ENCODE assay signal across 23 cellular contexts in the genomic region with DNA sequence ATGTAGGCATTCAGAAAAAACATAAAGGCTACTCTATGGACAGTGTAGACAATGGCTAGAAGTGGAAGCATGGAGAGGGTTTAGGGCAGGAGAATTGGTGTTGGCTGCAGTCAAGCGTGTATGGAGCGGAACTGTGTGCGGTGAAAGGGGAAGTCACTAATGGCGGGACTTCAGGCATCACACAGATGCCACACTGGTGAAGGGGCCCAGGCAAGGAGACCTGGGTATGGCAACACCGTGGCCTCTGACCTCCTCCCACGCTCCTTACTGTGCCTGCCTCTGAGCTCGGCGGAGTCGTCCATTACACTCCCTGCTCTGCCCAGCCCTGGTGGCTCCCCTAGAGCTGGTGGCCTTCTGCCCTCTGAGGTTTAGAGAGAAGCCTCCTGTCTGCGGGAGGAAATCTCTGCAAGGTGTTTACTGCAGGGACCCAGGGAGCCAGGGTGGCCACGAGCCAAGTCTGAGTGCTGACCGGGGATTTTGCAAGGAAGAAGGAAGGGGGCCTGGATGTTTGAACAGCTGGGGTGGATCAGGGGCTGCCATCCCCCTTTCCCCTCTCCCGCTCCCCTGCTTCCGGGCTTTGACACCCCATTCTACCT.
A peak's percentile ranks its signal among the peaks of the same experiment; 100 is the strongest.
DNase-seq lines count a peak whose midpoint lies in the region; ATAC-seq, FAIRE-seq and TF ChIP-seq lines count a peak whose summit lies in the region.
"Had no signal": no experiment of that assay in that cellular context is flagged by ENCODE, and none has a peak within 500 bp of the region (broad histone marks: within the 10 kb centered on the region; RNA-seq: fewer than 3 reads in every experiment).

No MANE protein-coding gene starts in this region.

- H3K4me1 ChIP-seq in A549 (no peaks in the 10 kb centered on the region), HEK293 (ENCODE audit: control insufficient read depth, insufficient read depth, low read length) (no peaks in the 10 kb centered on the region)
- no peaks in the 10 kb centered on the region for H3K4me1 ChIP-seq in naive thymus-derived CD4-positive, alpha-beta T cell (ENCODE audit: control insufficient read depth in 2 of 2, insufficient read depth in 2 of 2, low read length in 2 of 2)
- H3K4me1 ChIP-seq: adrenal gland, breast epithelium, sigmoid colon, vagina had no signal

- no peak overlapping the region for H3K4me2 ChIP-seq in A549

- CTCF ChIA-PET in A549 (lab: Yijun Ruan, JAX) (interaction anchor here (1.3 to 1.7 kb wide), 2 partner anchors 30 to 259 kb away, joined by 3 to 6 read pairs; no protein-coding TSS in a partner anchor), HEK293 (lab: Yijun Ruan, JAX) (interaction anchor here (1.2 kb wide), 1 partner anchor 94 kb away, joined by 3 read pairs; no protein-coding TSS in a partner anchor)
- CTCF ChIA-PET in naive thymus-derived CD4-positive, alpha-beta T cell (lab: Charles Lee), result no interaction called here

- FAIRE-seq in A549 (lab: Jason Lieb, UNC), result no peak
- FAIRE-seq: GM19239 had no signal

- H3K4me1 Mint-ChIP-seq in T-helper 17 cell, result peaks cover 6% of the 10 kb centered on the region
- peaks cover 8% of the 10 kb centered on the region for H3K4me1 Mint-ChIP-seq in memory B cell
- H3K4me1 Mint-ChIP-seq in naive thymus-derived CD4-positive, alpha-beta T cell, result peaks cover 2 to 15% (median 7%) of the 10 kb centered on the region in 7 donors

- no peak for TF ChIP-seq RAD21 in A549 (conservative IDR thresholded peaks at IDR 0.05 in 1 of 2, IDR thresholded peaks at IDR 0.05 in 1 of 2)

- H3K27ac Mint-ChIP-seq in T-helper 17 cell, result no peak overlapping the region
- H3K27ac Mint-ChIP-seq in memory B cell, result no peak overlapping the region
- H3K27ac Mint-ChIP-seq in naive thymus-derived CD4-positive, alpha-beta T cell, result peak overlapping the region in 1 of 9 donors; percentile 53
- H3K27ac Mint-ChIP-seq: HFFc6 had no signal

- H3K4me3 ChIP-seq in A549 (no peak overlapping the region), HEK293 (ENCODE audit: low read depth, low read length) (no peak overlapping the region)
- H3K4me3 ChIP-seq in naive thymus-derived CD4-positive, alpha-beta T cell (ENCODE audit: low read length), result no peak overlapping the region
- H3K4me3 ChIP-seq: adrenal gland, breast epithelium, coronary artery, sigmoid colon, vagina had no signal

- ATAC-seq in A549, result peak; percentile 32 to 44; a peak in 3 of 6 replicates
- peak; percentile 37 for ATAC-seq in T-helper 17 cell
- peak; percentile 98 for ATAC-seq in memory B cell (ENCODE audit: low read depth)
- ATAC-seq in naive thymus-derived CD4-positive, alpha-beta T cell, result no peak
- ATAC-seq: activated CD4-positive, CD25-positive, alpha-beta regulatory T cell treated with anti-CD3 and anti-CD28 coated beads, Interleukin-2, amount 50 U/mL, for 24 hours had no signal

- TF ChIP-seq CTCF in A549 (IDR thresholded peaks at IDR 0.05), result no peak
- no peak for TF ChIP-seq CTCF in HEK293 (tag by site-specific recombination; IDR thresholded peaks at IDR 0.05)

- WGBS in A549 (ENCODE audit: missing lambda C conversion rate), result 47% methylated on average over 13 of the region's 14 CpGs

- H3K4me3 Mint-ChIP-seq in T-helper 17 cell (no peak overlapping the region), memory B cell (no peak overlapping the region)
- H3K4me3 Mint-ChIP-seq in naive thymus-derived CD4-positive, alpha-beta T cell, result no peak overlapping the region
- H3K4me3 Mint-ChIP-seq: HFFc6 had no signal

- H3K36me3 ChIP-seq in HEK293 (ENCODE audit: control insufficient read depth in 2 of 2, insufficient read depth in 1 of 2, low read length in 2 of 2), result no peaks in the 10 kb centered on the region
- no peaks in the 10 kb centered on the region for H3K36me3 ChIP-seq in naive thymus-derived CD4-positive, alpha-beta T cell (ENCODE audit: control insufficient read depth in 2 of 3, insufficient read depth in 3 of 3, low read length in 3 of 3)
- H3K36me3 ChIP-seq: adrenal gland, breast epithelium, sigmoid colon, vagina had no signal

- TF ChIP-seq EP300 in A549 (IDR thresholded peaks at IDR 0.05), result no peak

- intact Hi-C loops in naive thymus-derived CD4-positive, alpha-beta T cell (cut with micrococcal nuclease), result no loop called here

- H3K27me3 Mint-ChIP-seq in T-helper 17 cell, result peaks cover 39% of the 10 kb centered on the region
- peaks cover 11% of the 10 kb centered on the region for H3K27me3 Mint-ChIP-seq in memory B cell
- H3K27me3 Mint-ChIP-seq in naive thymus-derived CD4-positive, alpha-beta T cell, result peaks cover 0 to 62% (median 12%) of the 10 kb centered on the region in 5 donors

- no peaks in the 10 kb centered on the region for H3K27me3 ChIP-seq in naive thymus-derived CD4-positive, alpha-beta T cell (ENCODE audit: control insufficient read depth in 2 of 2, insufficient read depth in 2 of 2, low read length in 2 of 2)
- H3K27me3 ChIP-seq: adrenal gland, breast epithelium, sigmoid colon, vagina had no signal

- H3K9me3 Mint-ChIP-seq in memory B cell, result peaks cover 4% of the 10 kb centered on the region
- H3K9me3 Mint-ChIP-seq in naive thymus-derived CD4-positive, alpha-beta T cell, result peaks cover 0 to 12% (median 6%) of the 10 kb centered on the region in 11 donors
- H3K9me3 Mint-ChIP-seq: HFFc6 had no signal

- POLR2A ChIA-PET in A549 (lab: Yijun Ruan, JAX), result no interaction called here
- POLR2A ChIA-PET in HEK293 (lab: Yijun Ruan, JAX), result no interaction called here
- POLR2A ChIA-PET in naive thymus-derived CD4-positive, alpha-beta T cell (lab: Charles Lee), result no interaction called here

- H3K27ac ChIP-seq in A549 (no peak overlapping the region), HEK293 (ENCODE audit: extremely low read depth, low read depth, low read length) (no peak overlapping the region)
- H3K27ac ChIP-seq in naive thymus-derived CD4-positive, alpha-beta T cell (ENCODE audit: low read depth, low read length), result no peak overlapping the region
- H3K27ac ChIP-seq: adrenal gland, breast epithelium, coronary artery, sigmoid colon, vagina had no signal

- DNase-seq in A549 (ENCODE audit: low read depth in 1 of 2, low spot score in 1 of 2) (no peak), T-helper 17 cell (no peak), memory B cell (ENCODE audit: low spot score in 2 of 2) (no peak), NCI-H345 treated with DMSO at 0.1 percent for 48 hours (lab: John Stamatoyannopoulos, UW; ENCODE audit: unreplicated experiment) (no peak), G401 (ENCODE audit: low spot score) (no peak), inferior parietal cortex (ENCODE audit: extremely low spot score) (no peak)
- no peak for DNase-seq in naive thymus-derived CD4-positive, alpha-beta T cell
- DNase-seq: activated gamma-delta T cell treated with Interleukin-2 at 50 U/mL for 16 hours; activated T-cell treated with anti-CD3 and anti-CD28 coated beads, Interleukin-2, amount 50 U/mL, for 1 hour; adrenal gland; HFFc6; mesendoderm; NCI-H1417; NCI-H2081 treated with DMSO at 0.1 percent for 48 hours; NCI-H510A; RPMI8226; sigmoid colon had no signal

- in situ Hi-C loops in G401 (cut with HindIII; ENCODE audit: low sequenced_read_pairs), result no loop called here

- H3K36me3 Mint-ChIP-seq in T-helper 17 cell (ENCODE audit: low read depth) (no peaks in the 10 kb centered on the region), memory B cell (peaks cover 3% of the 10 kb centered on the region)
- peaks cover 0 to 7% (median 3%) of the 10 kb centered on the region in 5 donors for H3K36me3 Mint-ChIP-seq in naive thymus-derived CD4-positive, alpha-beta T cell

- no peak for TF ChIP-seq POLR2A in A549 (IDR thresholded peaks at IDR 0.05; ENCODE audit: low read length)

- peaks cover 5% of the 10 kb centered on the region; the same call in 2 of the 3 replicates for H3K9me3 ChIP-seq in A549
- H3K9me3 ChIP-seq in HEK293 (ENCODE audit: control insufficient read depth, insufficient read depth, low read depth, low read length), result no peaks in the 10 kb centered on the region
- H3K9me3 ChIP-seq in T-helper 17 cell (ENCODE audit: control insufficient read depth, low read length, poor library complexity, severe bottlenecking), result no peaks in the 10 kb centered on the region
- H3K9me3 ChIP-seq in naive thymus-derived CD4-positive, alpha-beta T cell (ENCODE audit: control insufficient read depth in 2 of 3, low read length in 3 of 3), result no peaks in the 10 kb centered on the region
- H3K9me3 ChIP-seq: adrenal gland, sigmoid colon, vagina had no signal

TF ChIP-seq in A549, 52 proteins besides CTCF, POLR2A, EP300 and RAD21 (continues in another document):
- no peak for TF ChIP-seq ELK1 (IDR thresholded peaks at IDR 0.05; ENCODE audit: low read depth, low read length)

TF ChIP-seq in HEK293, 187 proteins besides CTCF, POLR2A, EP300 and RAD21:
- peak; percentile 32; the same call in 1 of the 2 replicates for TF ChIP-seq GLIS1 (tag by site-specific recombination; IDR thresholded peaks at IDR 0.05)
- peak; percentile 81 for TF ChIP-seq ZIC2 (tag by site-specific recombination; IDR thresholded peaks at IDR 0.05)
- no peak for TF ChIP-seq ZNF23 (tag by site-specific recombination; IDR thresholded peaks at IDR 0.05; ENCODE audit: borderline replicate concordance)
